ENCODE assay signal across 19 cellular contexts in the genomic region with DNA sequence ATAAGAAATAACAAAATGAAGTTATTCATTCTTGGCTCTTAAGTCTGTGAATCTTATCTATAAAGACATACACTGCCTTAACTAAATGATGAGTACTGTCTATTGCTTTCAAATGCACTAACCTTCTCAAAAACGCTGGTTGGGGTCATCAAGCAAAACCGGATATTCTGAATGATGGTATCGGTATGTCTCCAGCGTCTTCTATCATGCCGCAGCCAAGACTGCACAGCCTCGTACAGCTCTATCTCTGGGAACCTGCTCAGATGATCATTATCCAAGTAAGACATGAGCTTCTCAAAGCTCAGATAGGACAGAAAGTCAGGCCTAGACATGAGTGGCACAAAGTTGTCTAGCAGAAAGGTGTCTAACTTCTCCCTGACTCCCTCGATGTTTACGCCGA.
"Had no signal": no experiment of that assay in that cellular context is flagged by ENCODE, and none has a peak within 500 bp of the region (broad histone marks: within the 10 kb centered on the region; RNA-seq: fewer than 3 reads in every experiment).

No MANE protein-coding gene starts in this region.

- ATAC-seq: activated CD4-positive, CD25-positive, alpha-beta regulatory T cell treated with anti-CD3 and anti-CD28 coated beads, Interleukin-2, amount 50 U/mL, for 24 hours; activated CD8-positive, alpha-beta T cell treated with anti-CD3 and anti-CD28 coated beads for 36 hours; T-helper 17 cell had no signal

- H2AFZ ChIP-seq: PC-9 had no signal

- H3K27ac Mint-ChIP-seq: activated naive CD4-positive, alpha-beta T cell treated with anti-CD3 and anti-CD28 coated beads for 36 hours; activated T-cell treated with anti-CD3 and anti-CD28 coated beads, Interleukin-2, amount 50 U/mL, for 24 hours; brain; T-helper 17 cell had no signal

- H3K9me3 Mint-ChIP-seq: activated CD8-positive, alpha-beta T cell treated with anti-CD3 and anti-CD28 coated beads for 36 hours; activated naive CD4-positive, alpha-beta T cell treated with anti-CD3 and anti-CD28 coated beads for 36 hours; activated T-cell treated with anti-CD3 and anti-CD28 coated beads, Interleukin-2, amount 50 U/mL, for 24 hours; brain had no signal

- H3K4me3 ChIP-seq: PC-9 had no signal

- DNase-seq: activated CD4-positive, alpha-beta T cell treated with anti-CD3 and anti-CD28 coated beads for 4 hours; activated CD8-positive, alpha-beta T cell treated with anti-CD3 and anti-CD28 coated beads for 36 hours; activated gamma-delta T cell; activated naive CD4-positive, alpha-beta T cell treated with anti-CD3 and anti-CD28 coated beads for 36 hours; activated T-cell treated with anti-CD3 and anti-CD28 coated beads, Interleukin-2, amount 50 U/mL, for 24 hours; amygdala; NCI-H1048; NCI-H146; NCI-H187 treated with DMSO at 0.1 percent for 48 hours; NCI-H2081 treated with DMSO at 0.1 percent for 48 hours; NCI-H446; NCI-H524; PC-9; SIG-M5; T-helper 17 cell; T-helper 9 cell had no signal

- H3K4me3 Mint-ChIP-seq: activated CD8-positive, alpha-beta T cell treated with anti-CD3 and anti-CD28 coated beads for 36 hours; activated naive CD4-positive, alpha-beta T cell treated with anti-CD3 and anti-CD28 coated beads for 36 hours; activated naive CD8-positive, alpha-beta T cell; activated T-cell treated with anti-CD3 and anti-CD28 coated beads, Interleukin-2, amount 50 U/mL, for 24 hours; brain; T-helper 17 cell had no signal

- H3K27me3 Mint-ChIP-seq: activated CD8-positive, alpha-beta T cell treated with anti-CD3 and anti-CD28 coated beads for 36 hours; activated naive CD8-positive, alpha-beta T cell; brain; T-helper 17 cell had no signal

- H3K27ac ChIP-seq: PC-9 had no signal

- H3K4me2 ChIP-seq: PC-9 had no signal
